ENCODE assay signal across 1 cellular context in the genomic region with DNA sequence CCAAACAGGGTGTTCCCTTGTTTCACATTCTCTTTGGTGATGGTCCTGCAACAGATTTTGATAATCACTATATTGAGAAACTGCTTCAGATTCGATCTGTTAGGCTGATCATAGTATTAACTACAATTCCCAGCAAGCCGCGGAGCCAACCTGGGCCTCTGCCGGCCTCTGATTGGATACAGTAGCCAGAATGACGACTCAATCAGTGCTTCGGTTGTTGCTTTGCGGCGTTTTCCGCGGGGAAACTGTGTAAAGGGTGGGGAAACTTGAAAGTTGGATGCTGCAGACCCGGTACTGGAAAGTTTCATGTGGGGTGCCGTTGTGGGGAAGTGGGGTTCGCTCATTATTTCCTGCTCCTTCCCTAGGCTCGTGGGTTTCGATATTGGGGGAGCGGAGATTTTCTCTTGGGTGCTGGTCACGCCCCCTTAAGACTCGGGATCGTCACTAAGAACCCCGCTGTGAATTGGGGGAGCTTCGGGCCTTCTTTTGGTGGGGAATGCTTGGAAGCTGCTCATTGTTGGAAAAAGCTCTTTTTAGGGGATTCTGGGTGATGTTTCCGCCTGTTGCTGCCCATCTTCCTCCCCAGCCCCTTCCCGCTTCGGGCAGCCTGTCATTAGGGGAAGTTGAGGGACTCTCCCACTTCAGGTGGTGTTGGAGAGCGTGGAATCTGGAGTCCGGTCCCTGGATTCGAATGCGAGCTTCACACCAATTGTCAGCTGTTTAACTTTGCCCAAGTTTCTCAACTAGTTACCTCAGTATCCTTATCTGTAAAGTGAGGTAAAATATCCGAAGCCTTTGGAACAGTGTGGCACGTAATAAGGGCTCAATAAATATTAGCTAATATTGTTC.
TF ChIP-seq lines count a peak whose summit lies in the region.

TSS of gene RAD51B (plus strand) at position 217 of the 849 bp plus-strand sequence.

TF ChIP-seq in K562, 482 proteins besides CTCF, POLR2A, EP300 and RAD21 (continued from another document and continues in another):
- TF ChIP-seq, protein P1, sequence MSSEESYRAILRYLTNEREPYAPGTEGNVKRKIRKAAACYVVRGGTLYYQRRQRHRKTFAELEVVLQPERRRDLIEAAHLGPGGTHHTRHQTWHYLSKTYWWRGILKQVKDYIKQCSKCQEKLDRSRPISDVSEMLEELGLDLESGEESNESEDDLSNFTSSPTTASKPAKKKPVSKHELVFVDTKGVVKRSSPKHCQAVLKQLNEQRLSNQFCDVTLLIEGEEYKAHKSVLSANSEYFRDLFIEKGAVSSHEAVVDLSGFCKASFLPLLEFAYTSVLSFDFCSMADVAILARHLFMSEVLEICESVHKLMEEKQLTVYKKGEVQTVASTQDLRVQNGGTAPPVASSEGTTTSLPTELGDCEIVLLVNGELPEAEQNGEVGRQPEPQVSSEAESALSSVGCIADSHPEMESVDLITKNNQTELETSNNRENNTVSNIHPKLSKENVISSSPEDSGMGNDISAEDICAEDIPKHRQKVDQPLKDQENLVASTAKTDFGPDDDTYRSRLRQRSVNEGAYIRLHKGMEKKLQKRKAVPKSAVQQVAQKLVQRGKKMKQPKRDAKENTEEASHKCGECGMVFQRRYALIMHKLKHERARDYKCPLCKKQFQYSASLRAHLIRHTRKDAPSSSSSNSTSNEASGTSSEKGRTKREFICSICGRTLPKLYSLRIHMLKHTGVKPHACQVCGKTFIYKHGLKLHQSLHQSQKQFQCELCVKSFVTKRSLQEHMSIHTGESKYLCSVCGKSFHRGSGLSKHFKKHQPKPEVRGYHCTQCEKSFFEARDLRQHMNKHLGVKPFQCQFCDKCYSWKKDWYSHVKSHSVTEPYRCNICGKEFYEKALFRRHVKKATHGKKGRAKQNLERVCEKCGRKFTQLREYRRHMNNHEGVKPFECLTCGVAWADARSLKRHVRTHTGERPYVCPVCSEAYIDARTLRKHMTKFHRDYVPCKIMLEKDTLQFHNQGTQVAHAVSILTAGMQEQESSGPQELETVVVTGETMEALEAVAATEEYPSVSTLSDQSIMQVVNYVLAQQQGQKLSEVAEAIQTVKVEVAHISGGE (CRISPR knock-in tag; IDR thresholded peaks at IDR 0.05), result 0 out of 6 replicates have a peak, but pooled peaks of 1 of the 3 experiments have one; percentile 34
- TF ChIP-seq RBM15 (IDR thresholded peaks at IDR 0.05; ENCODE audit: insufficient read depth, low read length), result no peak
- no peak for TF ChIP-seq PHF21A (IDR thresholded peaks at IDR 0.05; ENCODE audit: borderline replicate concordance, low read depth)
- no peak for TF ChIP-seq ZC3H11A (IDR thresholded peaks at IDR 0.05; ENCODE audit: low read depth, low read length)
- peak; percentile 41; the same call in 1 of the 2 replicates for TF ChIP-seq POLR2AphosphoS5 (IDR thresholded peaks at IDR 0.05; ENCODE audit: control insufficient read depth, insufficient read depth, low read depth, low read length)
- peak; percentile 80 for TF ChIP-seq KLF13 (tag; IDR thresholded peaks at IDR 0.05; ENCODE audit: borderline replicate concordance, low read depth)
- TF ChIP-seq GATAD2B (IDR thresholded peaks at IDR 0.05; ENCODE audit: borderline replicate concordance), result no peak
- TF ChIP-seq KLF10 (CRISPR knock-in tag; IDR thresholded peaks at IDR 0.05), result no peak
- no peak for TF ChIP-seq NELFE (IDR thresholded peaks at IDR 0.05; ENCODE audit: insufficient read depth, insufficient read length)
- peak; percentile 15 to 63; a peak in 1 of 4 replicates for TF ChIP-seq SIN3A (IDR thresholded peaks at IDR 0.05; ENCODE audit: borderline replicate concordance in 2 of 2, control insufficient read depth in 1 of 2, low read depth in 2 of 2, low read length in 2 of 2)
- TF ChIP-seq, protein P2, sequence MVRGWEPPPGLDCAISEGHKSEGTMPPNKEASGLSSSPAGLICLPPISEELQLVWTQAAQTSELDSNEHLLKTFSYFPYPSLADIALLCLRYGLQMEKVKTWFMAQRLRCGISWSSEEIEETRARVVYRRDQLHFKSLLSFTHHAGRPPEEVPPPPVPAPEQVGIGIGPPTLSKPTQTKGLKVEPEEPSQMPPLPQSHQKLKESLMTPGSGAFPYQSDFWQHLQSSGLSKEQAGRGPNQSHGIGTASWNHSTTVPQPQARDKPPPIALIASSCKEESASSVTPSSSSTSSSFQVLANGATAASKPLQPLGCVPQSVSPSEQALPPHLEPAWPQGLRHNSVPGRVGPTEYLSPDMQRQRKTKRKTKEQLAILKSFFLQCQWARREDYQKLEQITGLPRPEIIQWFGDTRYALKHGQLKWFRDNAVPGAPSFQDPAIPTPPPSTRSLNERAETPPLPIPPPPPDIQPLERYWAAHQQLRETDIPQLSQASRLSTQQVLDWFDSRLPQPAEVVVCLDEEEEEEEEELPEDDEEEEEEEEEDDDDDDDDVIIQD (CRISPR knock-in tag; IDR thresholded peaks at IDR 0.05), result no peak
- TF ChIP-seq ZKSCAN8 (CRISPR knock-in tag; IDR thresholded peaks at IDR 0.05), result no peak
- no peak for TF ChIP-seq GTF2A2 (tag; IDR thresholded peaks at IDR 0.05)
- no peak for TF ChIP-seq ZNF232 (CRISPR knock-in tag; IDR thresholded peaks at IDR 0.05)
- TF ChIP-seq SOX6 (IDR thresholded peaks at IDR 0.05), result no peak
- TF ChIP-seq ZNF696 (CRISPR knock-in tag; conservative IDR thresholded peaks at IDR 0.05), result no peak
- no peak for TF ChIP-seq HNRNPUL1 (IDR thresholded peaks at IDR 0.05; ENCODE audit: low read length)
- TF ChIP-seq PHTF2 (CRISPR knock-in tag; IDR thresholded peaks at IDR 0.05), result no peak
- TF ChIP-seq HMGN3 (IDR thresholded peaks at IDR 0.05; ENCODE audit: borderline replicate concordance, extremely low read depth, insufficient read length, low read depth, low read length), result no peak
- TF ChIP-seq CCNT2 (IDR thresholded peaks at IDR 0.05; ENCODE audit: borderline replicate concordance, extremely low read depth, insufficient read length, low read depth, low read length), result no peak
- TF ChIP-seq IRF2 (CRISPR knock-in tag; IDR thresholded peaks at IDR 0.05), result no peak
- TF ChIP-seq ZNF197 (CRISPR knock-in tag; IDR thresholded peaks at IDR 0.05; ENCODE audit: low read depth), result no peak
- TF ChIP-seq ADNP (tag; IDR thresholded peaks at IDR 0.05), result no peak
- no peak for TF ChIP-seq U2AF2 (optimal IDR thresholded peaks at IDR 0.05; ENCODE audit: low read depth, low read length)
- no peak for TF ChIP-seq ZNF140 (CRISPR knock-in tag; IDR thresholded peaks at IDR 0.05)
- TF ChIP-seq PHF8 (IDR thresholded peaks at IDR 0.05; ENCODE audit: borderline replicate concordance, low read length), result peak; percentile 51; the same call in 1 of the 2 replicates
- TF ChIP-seq PTRF (tag; IDR thresholded peaks at IDR 0.05), result no peak
- TF ChIP-seq, protein P3, sequence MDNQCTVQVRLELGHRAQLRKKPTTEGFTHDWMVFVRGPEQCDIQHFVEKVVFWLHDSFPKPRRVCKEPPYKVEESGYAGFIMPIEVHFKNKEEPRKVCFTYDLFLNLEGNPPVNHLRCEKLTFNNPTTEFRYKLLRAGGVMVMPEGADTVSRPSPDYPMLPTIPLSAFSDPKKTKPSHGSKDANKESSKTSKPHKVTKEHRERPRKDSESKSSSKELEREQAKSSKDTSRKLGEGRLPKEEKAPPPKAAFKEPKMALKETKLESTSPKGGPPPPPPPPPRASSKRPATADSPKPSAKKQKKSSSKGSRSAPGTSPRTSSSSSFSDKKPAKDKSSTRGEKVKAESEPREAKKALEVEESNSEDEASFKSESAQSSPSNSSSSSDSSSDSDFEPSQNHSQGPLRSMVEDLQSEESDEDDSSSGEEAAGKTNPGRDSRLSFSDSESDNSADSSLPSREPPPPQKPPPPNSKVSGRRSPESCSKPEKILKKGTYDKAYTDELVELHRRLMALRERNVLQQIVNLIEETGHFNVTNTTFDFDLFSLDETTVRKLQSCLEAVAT (IDR thresholded peaks at IDR 0.05), result peak in 1 of 2 experiments; percentile 64; a peak in 1 of 4 replicates
- no peak for TF ChIP-seq TCF3 (CRISPR knock-in tag; IDR thresholded peaks at IDR 0.05)
- no peak for TF ChIP-seq TFAM (CRISPR knock-in tag; conservative IDR thresholded peaks at IDR 0.05)
- no peak for TF ChIP-seq YBX1 (IDR thresholded peaks at IDR 0.05)
- TF ChIP-seq E2F4 (CRISPR knock-in tag; IDR thresholded peaks at IDR 0.05; ENCODE audit: low read depth), result no peak
- TF ChIP-seq CREB1 (IDR thresholded peaks at IDR 0.05), result no peak
- no peak for TF ChIP-seq CREB1 (CRISPR knock-in tag; IDR thresholded peaks at IDR 0.05)
- no peak for TF ChIP-seq E2F1 (CRISPR knock-in tag; IDR thresholded peaks at IDR 0.05)
- TF ChIP-seq PURB (CRISPR knock-in tag; IDR thresholded peaks at IDR 0.05; ENCODE audit: low read depth), result no peak
- no peak for TF ChIP-seq CREB5 (CRISPR knock-in tag; IDR thresholded peaks at IDR 0.05)
- no peak for TF ChIP-seq NCOA4 (IDR thresholded peaks at IDR 0.05; ENCODE audit: partially characterized antibody)
- TF ChIP-seq ZFX (CRISPR knock-in tag; IDR thresholded peaks at IDR 0.05), result peak; percentile 67
- TF ChIP-seq USF1 (CRISPR knock-in tag; IDR thresholded peaks at IDR 0.05), result no peak
- no peak for TF ChIP-seq EGR1 (conservative IDR thresholded peaks at IDR 0.05)
- TF ChIP-seq TAF15 (IDR thresholded peaks at IDR 0.05; ENCODE audit: low read depth, low read length), result no peak
- TF ChIP-seq ZNF586 (CRISPR knock-in tag; conservative IDR thresholded peaks at IDR 0.05), result no peak
- TF ChIP-seq NR1H2 (CRISPR knock-in tag; IDR thresholded peaks at IDR 0.05), result no peak
- TF ChIP-seq HDAC1 (IDR thresholded peaks at IDR 0.05), result peak in 1 of 2 experiments; percentile 57; a peak in 1 of 4 replicates
- TF ChIP-seq HCFC1 (IDR thresholded peaks at IDR 0.05; ENCODE audit: low read depth, low read length), result peak; percentile 95
- no peak for TF ChIP-seq MBD1 (CRISPR knock-in tag; IDR thresholded peaks at IDR 0.05)
